8 cellular contexts compared by ENCODE assay signal in genomic region chr14:90383126-90383730, GRCh38. TPM values are rescaled to one million over a fixed set of nuclear protein-coding genes. Genes with fewer than 3 reads are reported as not detected.
A peak's percentile ranks its signal among the peaks of the same experiment; 100 is the strongest.
DNase-seq lines count a peak whose midpoint lies in the region; ATAC-seq, FAIRE-seq and TF ChIP-seq lines count a peak whose summit lies in the region.

No MANE protein-coding gene starts in this region.

- H3K9me3 ChIP-seq in BLaER1 (no peaks in the 10 kb centered on the region), HepG2 (ENCODE audit: low read length) (no peaks in the 10 kb centered on the region)

- H3K27ac ChIP-seq in BLaER1: peak overlapping the region; percentile 99
- H3K27ac ChIP-seq in HepG2 (ENCODE audit: extremely low read length, insufficient read depth, low read length): peak overlapping the region; percentile 96

- peaks cover 35% of the 10 kb centered on the region for H3K4me1 ChIP-seq in BLaER1
- H3K4me1 ChIP-seq in HepG2 (ENCODE audit: insufficient read depth, low read length): peaks cover 42% of the 10 kb centered on the region

- H3K4me3 ChIP-seq in BLaER1 (peak overlapping the region; percentile 77), HepG2 (replicated peaks in 1 of 3; ENCODE audit: insufficient read depth in 1 of 3, low read depth in 2 of 3, low read length in 3 of 3) (peak overlapping the region; percentile 72 to 79 (median 74))

- DNase-seq in GM19238 (ENCODE audit: insufficient read length, low spot score): peak; percentile 91
- peak; percentile 99 for DNase-seq in NCI-H524 treated with DMSO at 0.1 percent for 48 hours (lab: John Stamatoyannopoulos, UW)
- DNase-seq in activated CD4-positive, alpha-beta T cell treated with anti-CD3 and anti-CD28 coated beads, Interleukin-2, amount 10 ng/mL, durations not matched to agents 24 days and 14 days: peak; percentile 99
- peak; percentile 99 to 100 for DNase-seq in dermis microvascular lymphatic vessel endothelial cell (ENCODE audit: low read depth in 2 of 2)
- peak; percentile 98 for DNase-seq in HepG2 (ENCODE audit: low spot score)
- peak; percentile 97 for DNase-seq in stimulated activated CD4-positive, alpha-beta T cell treated with anti-CD3 and anti-CD28 coated beads, Interleukin-4, amount 100 ng/mL, for 1 hour

- TF ChIP-seq CTCF in HepG2 (CRISPR knock-in tag; IDR thresholded peaks at IDR 0.05): peak; percentile 53

- H3K4me1 Mint-ChIP-seq in activated CD4-positive, alpha-beta T cell treated with anti-CD3 and anti-CD28 coated beads, Interleukin-2, amount 10 ng/mL, durations not matched to agents 24 days and 14 days: peaks cover 6% of the 10 kb centered on the region

- in situ Hi-C loops in HepG2 (cut with HindIII; ENCODE audit: extremely low pct_ligation_motif_present, low pct_unique_long_range_greater_than_20kb): no loop called here

- H3K4me2 ChIP-seq in BLaER1: peak overlapping the region; percentile 98
- H3K4me2 ChIP-seq in HepG2 (ENCODE audit: low read depth, low read length): peak overlapping the region; percentile 98

- FAIRE-seq in HepG2 (lab: Jason Lieb, UNC): peak; percentile 44

- H3K36me3 ChIP-seq in BLaER1 (no peaks in the 10 kb centered on the region), HepG2 (replicated peaks in 1 of 2; ENCODE audit: control insufficient read depth in 1 of 2, insufficient read depth in 2 of 2, low read length in 2 of 2) (no peaks in the 10 kb centered on the region)

- H3K27me3 Mint-ChIP-seq in activated CD4-positive, alpha-beta T cell treated with anti-CD3 and anti-CD28 coated beads, Interleukin-2, amount 10 ng/mL, durations not matched to agents 24 days and 14 days: no peaks in the 10 kb centered on the region

- H3K9me3 Mint-ChIP-seq in activated CD4-positive, alpha-beta T cell treated with anti-CD3 and anti-CD28 coated beads, Interleukin-2, amount 10 ng/mL, durations not matched to agents 24 days and 14 days: no peaks in the 10 kb centered on the region

- CTCF ChIA-PET in HepG2 (lab: Yijun Ruan, JAX; ENCODE audit: low intra/inter-chr PET ratio, low total read pairs): interaction anchor here (1.1 kb wide), 1 partner anchor 14 kb away, joined by 3 read pairs; the partner anchor contains the start of gene CALM1

- peak overlapping the region; percentile 71 for H2AFZ ChIP-seq in HepG2 (ENCODE audit: low read length)

- no peak overlapping the region for H3K27ac Mint-ChIP-seq in activated CD4-positive, alpha-beta T cell treated with anti-CD3 and anti-CD28 coated beads, Interleukin-2, amount 10 ng/mL, durations not matched to agents 24 days and 14 days

- no peaks in the 10 kb centered on the region for H3K36me3 Mint-ChIP-seq in activated CD4-positive, alpha-beta T cell treated with anti-CD3 and anti-CD28 coated beads, Interleukin-2, amount 10 ng/mL, durations not matched to agents 24 days and 14 days (ENCODE audit: low read depth)

- intact Hi-C loops in activated CD4-positive, alpha-beta T cell treated with anti-CD3 and anti-CD28 coated beads, Interleukin-2, amount 10 ng/mL, durations not matched to agents 24 days and 14 days (cut with micrococcal nuclease): loop anchor here (1.0 to 5.0 kb wide), 6 partner anchors 14 to 1659 kb away; partner anchors contain the start of genes CALM1, NRDE2, PPP4R3A and RPS6KA5
- intact Hi-C loops in HepG2 (cut with micrococcal nuclease; ENCODE audit: unreplicated experiment): loop anchor here (1.0 to 2.0 kb wide), 4 partner anchors 14 to 428 kb away; partner anchors contain the start of genes EFCAB11 and TDP1

- no peak overlapping the region for H3K4me3 Mint-ChIP-seq in activated CD4-positive, alpha-beta T cell treated with anti-CD3 and anti-CD28 coated beads, Interleukin-2, amount 10 ng/mL, durations not matched to agents 24 days and 14 days

- peak; percentile 85 to 94 for TF ChIP-seq POLR2A in HepG2 (IDR thresholded peaks at IDR 0.05; ENCODE audit: insufficient read depth in 1 of 2, low read depth in 2 of 2, low read length in 2 of 2)

- ATAC-seq in HG03442 (IDR thresholded peaks at IDR 0.05; ENCODE audit: unreplicated experiment) (peak; percentile 89), HepG2 (peak; percentile 92)

- H3K79me2 ChIP-seq in HepG2 (ENCODE audit: insufficient read depth, low read length): no peaks in the 10 kb centered on the region

- H4K20me1 ChIP-seq in BLaER1 (no peaks in the 10 kb centered on the region), HepG2 (ENCODE audit: insufficient read depth, low read length) (no peaks in the 10 kb centered on the region)

- POLR2A ChIA-PET in HepG2 (lab: Yijun Ruan, JAX): interaction anchor here (0.6 to 8.4 kb wide), 15 partner anchors 8 to 314 kb away, joined by 3 to 105 read pairs (median 4); partner anchors contain the start of genes CALM1, NRDE2 and PSMC1

- BruUV-seq in HepG2 (replicated peaks; lab: Mats Ljungman, UMichigan): no TSS peak

- no peak for TF ChIP-seq RAD21 in HepG2 (CRISPR knock-in tag; IDR thresholded peaks at IDR 0.05)

- peak; percentile 21 to 25; a peak in 1 of 4 replicates for TF ChIP-seq EP300 in HepG2 (IDR thresholded peaks at IDR 0.05; ENCODE audit: low read depth in 2 of 2, low read length in 2 of 2)
- TF ChIP-seq EP300 in HepG2 (CRISPR knock-in tag; IDR thresholded peaks at IDR 0.05; ENCODE audit: borderline replicate concordance): no peak

- H3K9ac ChIP-seq in BLaER1: peak overlapping the region; percentile 94
- H3K9ac ChIP-seq in HepG2 (ENCODE audit: insufficient read depth, low read depth, low read length): peak overlapping the region; percentile 96

- WGBS in HepG2 (ENCODE audit: low lambda C conversion rate): under 1% methylated on average over 27 of the region's 62 CpGs

- H3K27me3 ChIP-seq in BLaER1 (no peaks in the 10 kb centered on the region), HepG2 (ENCODE audit: control insufficient read depth in 1 of 2, insufficient read depth in 2 of 2, low read length in 2 of 2) (no peaks in the 10 kb centered on the region; a peak in 1 of 5 replicates)

TF ChIP-seq in HepG2, 621 proteins besides CTCF, POLR2A, EP300 and RAD21 (continues in another document):
- no peak for TF ChIP-seq ZNF83 (CRISPR knock-in tag; IDR thresholded peaks at IDR 0.05; ENCODE audit: borderline replicate concordance)
- TF ChIP-seq HNRNPH1 (optimal IDR thresholded peaks at IDR 0.05; ENCODE audit: low read depth, low read length): no peak

RNA-seq across cellular contexts. Expression of gene CALM1, which starts 13.6 kb away (rescaled TPM):
- total RNA-seq in activated CD4-positive, alpha-beta T cell treated with anti-CD3 and anti-CD28 coated beads, Interleukin-2, amount 10 ng/mL, durations not matched to agents 24 days and 14 days: 471 and 482 TPM in 2 replicates
- 1,137 and 1,375 TPM in 2 replicates for total RNA-seq in dermis microvascular lymphatic vessel endothelial cell
- total RNA-seq in HepG2 (2016; rRNA removed; fragmentation: Illumina TruSeq; extraction: Trizol): 238 and 346 TPM in 2 replicates
- 29.6 and 47.4 TPM in 2 replicates for total RNA-seq in HepG2 (2016; cell fraction: cytosol; rRNA removed; fragmentation: Illumina TruSeq; extraction: Trizol; ENCODE audit: low read depth)
- total RNA-seq in HepG2 (2016; cell fraction: insoluble cytoplasmic fraction; rRNA removed; fragmentation: Illumina TruSeq; extraction: Trizol): 242 and 366 TPM in 2 replicates
- 98.2 and 111 TPM in 2 replicates for total RNA-seq in HepG2 (2016; cell fraction: membrane; rRNA removed; fragmentation: Illumina TruSeq; extraction: Trizol)
- 91.7 and 108 TPM in 2 replicates for total RNA-seq in HepG2 (2016; cell fraction: nucleus; rRNA removed; fragmentation: Illumina TruSeq; extraction: Trizol)
- 80.5 and 110 TPM in 2 replicates for polyA plus RNA-seq in HepG2 (2011; rRNA removed)
- 96.0 and 112 TPM in 2 replicates for polyA plus RNA-seq in HepG2 (2011; cell fraction: cytosol; rRNA removed)
- 50.1 and 52.3 TPM in 2 replicates for polyA plus RNA-seq in HepG2 (2011; cell fraction: nucleus; rRNA removed)
- 119 and 120 TPM in 2 replicates for polyA plus RNA-seq in HepG2 (2012)
- polyA plus RNA-seq in HepG2 (2016; cell fraction: cytosol; fragmentation: Illumina TruSeq; extraction: Trizol; ENCODE audit: low read depth): 40.5 and 51.9 TPM in 2 replicates
- polyA plus RNA-seq in HepG2 (2016; cell fraction: insoluble cytoplasmic fraction; fragmentation: Illumina TruSeq; extraction: Trizol; ENCODE audit: low read depth): 366 and 395 TPM in 2 replicates
- polyA plus RNA-seq in HepG2 (2016; cell fraction: membrane; fragmentation: Illumina TruSeq; extraction: Trizol; ENCODE audit: low read depth): 92.6 and 101 TPM in 2 replicates
- polyA plus RNA-seq in HepG2 (2016; cell fraction: nucleus; fragmentation: Illumina TruSeq; extraction: Trizol; ENCODE audit: insufficient read depth, low read depth): 160 and 164 TPM in 2 replicates
- 189 and 213 TPM in 2 replicates for polyA minus RNA-seq in HepG2 (2011; rRNA and poly(A)+ RNA removed; ENCODE audit: low replicate concordance)
- polyA minus RNA-seq in HepG2 (2011; cell fraction: cytosol; rRNA and poly(A)+ RNA removed): 93.2 and 109 TPM in 2 replicates
- 128 and 155 TPM in 2 replicates for polyA minus RNA-seq in HepG2 (2011; cell fraction: nucleus; rRNA and poly(A)+ RNA removed)

RNA-seq across cellular contexts. Expression of gene NRDE2, which starts 51.5 kb away (rescaled TPM):
- total RNA-seq in activated CD4-positive, alpha-beta T cell treated with anti-CD3 and anti-CD28 coated beads, Interleukin-2, amount 10 ng/mL, durations not matched to agents 24 days and 14 days: 22.1 and 22.8 TPM in 2 replicates
- total RNA-seq in dermis microvascular lymphatic vessel endothelial cell: 6.4 and 7.3 TPM in 2 replicates
- total RNA-seq in HepG2 (2016; rRNA removed; fragmentation: Illumina TruSeq; extraction: Trizol): 12.5 and 16.9 TPM in 2 replicates
- total RNA-seq in HepG2 (2016; cell fraction: cytosol; rRNA removed; fragmentation: Illumina TruSeq; extraction: Trizol; ENCODE audit: low read depth): 2.5 and 3.0 TPM in 2 replicates
- 14.5 and 15.2 TPM in 2 replicates for total RNA-seq in HepG2 (2016; cell fraction: insoluble cytoplasmic fraction; rRNA removed; fragmentation: Illumina TruSeq; extraction: Trizol)
- total RNA-seq in HepG2 (2016; cell fraction: membrane; rRNA removed; fragmentation: Illumina TruSeq; extraction: Trizol): 3.4 and 3.9 TPM in 2 replicates
- total RNA-seq in HepG2 (2016; cell fraction: nucleus; rRNA removed; fragmentation: Illumina TruSeq; extraction: Trizol): 19.1 and 19.5 TPM in 2 replicates
- 5.6 TPM in 2 replicates for polyA plus RNA-seq in HepG2 (2011; rRNA removed)
- polyA plus RNA-seq in HepG2 (2011; cell fraction: cytosol; rRNA removed): 4.7 and 5.4 TPM in 2 replicates
- 12.3 and 13.4 TPM in 2 replicates for polyA plus RNA-seq in HepG2 (2011; cell fraction: nucleus; rRNA removed)
- polyA plus RNA-seq in HepG2 (2012): 5.2 and 6.2 TPM in 2 replicates
- 0.38 and 0.41 TPM in 2 replicates for polyA plus RNA-seq in HepG2 (2016; cell fraction: cytosol; fragmentation: Illumina TruSeq; extraction: Trizol; ENCODE audit: low read depth)
- polyA plus RNA-seq in HepG2 (2016; cell fraction: insoluble cytoplasmic fraction; fragmentation: Illumina TruSeq; extraction: Trizol; ENCODE audit: low read depth): 9.6 and 10.3 TPM in 2 replicates
- 0.86 and 0.92 TPM in 2 replicates for polyA plus RNA-seq in HepG2 (2016; cell fraction: membrane; fragmentation: Illumina TruSeq; extraction: Trizol; ENCODE audit: low read depth)
- 14.5 and 18.6 TPM in 2 replicates for polyA plus RNA-seq in HepG2 (2016; cell fraction: nucleus; fragmentation: Illumina TruSeq; extraction: Trizol; ENCODE audit: insufficient read depth, low read depth)
- 9.4 and 26.4 TPM in 2 replicates for polyA minus RNA-seq in HepG2 (2011; rRNA and poly(A)+ RNA removed; ENCODE audit: low replicate concordance)
- 3.1 and 3.3 TPM in 2 replicates for polyA minus RNA-seq in HepG2 (2011; cell fraction: cytosol; rRNA and poly(A)+ RNA removed)
- polyA minus RNA-seq in HepG2 (2011; cell fraction: nucleus; rRNA and poly(A)+ RNA removed): 24.8 and 25.6 TPM in 2 replicates

Comparison
In these comparisons a context has a peak if more than half of its experiments do, and no peak if none do; other contexts are left out.
1. Peak in every context shown above with its lines: DNase-seq, ATAC-seq, H3K4me3 ChIP-seq and H3K27ac ChIP-seq.